21 cellular contexts compared by ENCODE assay signal in the genomic region with DNA sequence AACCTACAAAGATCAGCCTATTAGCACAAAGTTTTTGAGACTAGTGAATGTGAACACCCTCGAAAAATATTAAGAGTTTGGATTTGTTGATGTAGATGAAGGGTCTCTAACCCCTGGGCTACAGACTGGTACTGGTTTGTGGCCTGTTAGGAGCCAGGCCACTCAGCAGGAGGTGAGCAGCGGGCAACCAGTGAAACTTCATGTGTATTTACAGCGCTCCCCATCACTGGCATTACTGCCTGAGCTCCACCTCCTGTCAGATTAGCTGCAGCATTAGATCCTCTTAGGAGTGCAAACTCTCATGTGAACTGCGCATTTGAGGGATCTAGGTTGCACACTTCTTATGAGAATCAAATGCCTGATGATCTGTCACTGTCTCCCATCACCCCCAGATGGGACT. TPM values are rescaled to one million over a fixed set of nuclear protein-coding genes. Genes with fewer than 3 reads are reported as not detected.
DNase-seq lines count a peak whose midpoint lies in the region; ATAC-seq, FAIRE-seq and TF ChIP-seq lines count a peak whose summit lies in the region.
"Had no signal": no experiment of that assay in that cellular context is flagged by ENCODE, and none has a peak within 500 bp of the region (broad histone marks: within the 10 kb centered on the region; RNA-seq: fewer than 3 reads in every experiment).

No MANE protein-coding gene starts in this region.

- no peaks in the 10 kb centered on the region for H3F3A ChIP-seq in neural cell (ENCODE audit: insufficient read depth, low read length, poor library complexity, severe bottlenecking)

- H3K9me3 ChIP-seq in neural cell (ENCODE audit: low read length) (no peaks in the 10 kb centered on the region), kidney (ENCODE audit: control insufficient read depth in 1 of 2, low read length in 2 of 2) (no peaks in the 10 kb centered on the region)
- H3K9me3 ChIP-seq in CD8-positive, alpha-beta memory T cell (ENCODE audit: low read length), result no peaks in the 10 kb centered on the region
- H3K9me3 ChIP-seq: BLaER1 had no signal

- no peaks in the 10 kb centered on the region for H3K9me2 ChIP-seq in neural cell (ENCODE audit: insufficient read depth, low read length)

- no peaks in the 10 kb centered on the region for H3K27me3 ChIP-seq in neural cell (ENCODE audit: insufficient read depth, low read depth, low read length)
- no peaks in the 10 kb centered on the region for H3K27me3 ChIP-seq in CD8-positive, alpha-beta memory T cell (ENCODE audit: insufficient read depth, low read length, poor library complexity, severe bottlenecking)
- H3K27me3 ChIP-seq: BLaER1 had no signal

- POLR2A ChIA-PET in CD8-positive, alpha-beta memory T cell (lab: Charles Lee), result no interaction called here

- CTCF ChIA-PET in CD8-positive, alpha-beta memory T cell (lab: Charles Lee), result no interaction called here

- no peaks in the 10 kb centered on the region for H3K9me3 Mint-ChIP-seq in CD8-positive, alpha-beta memory T cell
- H3K9me3 Mint-ChIP-seq: CD4-positive, CD25-positive, alpha-beta regulatory T cell; CD8-positive, alpha-beta T cell had no signal

- peak overlapping the region; percentile 93 for H3K27ac ChIP-seq in neural cell (ENCODE audit: low read length)
- H3K27ac ChIP-seq in kidney (ENCODE audit: low read depth in 2 of 2, low read length in 2 of 2), result no peak overlapping the region
- no peak overlapping the region for H3K27ac ChIP-seq in CD8-positive, alpha-beta memory T cell (ENCODE audit: low read depth, low read length)
- H3K27ac ChIP-seq: 22Rv1, BLaER1, C4-2B, GM23248 had no signal

- FAIRE-seq in D721Med (lab: Jason Lieb, UNC), result peak; percentile 82
- no peak for FAIRE-seq in kidney (lab: Jason Lieb, UNC)
- FAIRE-seq: A204.1, G401.6, GM19239, H1 had no signal

- no peak for TF ChIP-seq EP300 in neural cell (conservative IDR thresholded peaks at IDR 0.05; ENCODE audit: poor library complexity, severe bottlenecking)

- TF ChIP-seq CTCF in D721Med (IDR thresholded peaks at IDR 0.05; ENCODE audit: insufficient read depth, missing control alignments) (no peak), neural cell (IDR thresholded peaks at IDR 0.05; ENCODE audit: poor library complexity, severe bottlenecking) (no peak), kidney (IDR thresholded peaks at IDR 0.05; ENCODE audit: borderline replicate concordance, extremely low read depth, insufficient read depth) (no peak)

- H3K4me2 ChIP-seq in neural cell (ENCODE audit: low read length), result no peak overlapping the region
- H3K4me2 ChIP-seq: BLaER1 had no signal

- H4K20me1 ChIP-seq in neural cell (ENCODE audit: insufficient read depth), result no peaks in the 10 kb centered on the region
- H4K20me1 ChIP-seq: BLaER1 had no signal

- TF ChIP-seq RAD21 in neural cell (conservative IDR thresholded peaks at IDR 0.05), result no peak

- H3K36me3 Mint-ChIP-seq in CD8-positive, alpha-beta memory T cell, result no peaks in the 10 kb centered on the region
- H3K36me3 Mint-ChIP-seq: CD4-positive, CD25-positive, alpha-beta regulatory T cell; CD8-positive, alpha-beta T cell had no signal

- peaks cover 0 to 2% of the 10 kb centered on the region in 2 donors for H3K27me3 Mint-ChIP-seq in CD8-positive, alpha-beta memory T cell
- H3K27me3 Mint-ChIP-seq: CD4-positive, CD25-positive, alpha-beta regulatory T cell had no signal

- no peak overlapping the region for H3K27ac Mint-ChIP-seq in CD8-positive, alpha-beta memory T cell
- H3K27ac Mint-ChIP-seq: B cell; CD4-positive, CD25-positive, alpha-beta regulatory T cell; CD8-positive, alpha-beta T cell had no signal

- H3K4me1 ChIP-seq in kidney (ENCODE audit: control insufficient read depth in 1 of 2, insufficient read depth in 1 of 2, low read depth in 1 of 2, low read length in 2 of 2), result no peaks in the 10 kb centered on the region
- no peaks in the 10 kb centered on the region for H3K4me1 ChIP-seq in CD8-positive, alpha-beta memory T cell (ENCODE audit: insufficient read depth, low read length)

- no peaks in the 10 kb centered on the region for H3K36me3 ChIP-seq in neural cell (ENCODE audit: insufficient read depth, low read length)
- H3K36me3 ChIP-seq in kidney (ENCODE audit: control insufficient read depth in 1 of 2, insufficient read depth in 2 of 2, low read length in 2 of 2), result no peaks in the 10 kb centered on the region
- H3K36me3 ChIP-seq in CD8-positive, alpha-beta memory T cell (ENCODE audit: insufficient read depth, low read length), result no peaks in the 10 kb centered on the region
- H3K36me3 ChIP-seq: BLaER1 had no signal

- no peaks in the 10 kb centered on the region for H3K79me2 ChIP-seq in neural cell (replicated peaks; ENCODE audit: insufficient read depth, low read length)

- H3K4me1 Mint-ChIP-seq in CD8-positive, alpha-beta memory T cell, result peaks cover 0 to 7% (median 5%) of the 10 kb centered on the region in 3 donors

- H2AFZ ChIP-seq in neural cell (ENCODE audit: low read depth, low read length), result no peak overlapping the region
- H2AFZ ChIP-seq: GM23248 had no signal

- intact Hi-C loops in kidney (cut with DNase I), result no loop called here

- H3K4me3 Mint-ChIP-seq in CD8-positive, alpha-beta memory T cell, result no peak overlapping the region
- H3K4me3 Mint-ChIP-seq: B cell; CD4-positive, CD25-positive, alpha-beta regulatory T cell; CD8-positive, alpha-beta T cell had no signal

- DNase-seq in D721Med (ENCODE audit: insufficient read length, low spot score), result no peak
- peak; percentile 31 for DNase-seq in NCI-H82 treated with DMSO at 0.1 percent for 48 hours (lab: John Stamatoyannopoulos, UW; ENCODE audit: unreplicated experiment)
- no peak for DNase-seq in kidney
- no peak for DNase-seq in CD8-positive, alpha-beta memory T cell
- DNase-seq: CD4-positive, CD25-positive, alpha-beta regulatory T cell; CD8-positive, alpha-beta T cell; DMS153; DND-41; GM23248; H7; HCEC 1CT had no signal

- H3K9ac ChIP-seq in neural cell (ENCODE audit: low read length) (peak overlapping the region; percentile 55), kidney (ENCODE audit: low read length in 2 of 2) (no peak overlapping the region)
- H3K9ac ChIP-seq: BLaER1, GM23248 had no signal

- ATAC-seq in HG02981 (IDR thresholded peaks at IDR 0.05; ENCODE audit: unreplicated experiment), result no peak
- ATAC-seq: CD8-positive, alpha-beta T cell had no signal

- H3K4me3 ChIP-seq in neural cell (ENCODE audit: low read length) (no peak overlapping the region), kidney (ENCODE audit: low read length in 2 of 2) (no peak overlapping the region)
- H3K4me3 ChIP-seq in CD8-positive, alpha-beta memory T cell (ENCODE audit: low read length), result no peak overlapping the region
- H3K4me3 ChIP-seq: BLaER1, GM23248 had no signal

TF ChIP-seq in neural cell, 6 proteins besides CTCF, POLR2A, EP300 and RAD21:
- TF ChIP-seq EZH2 (IDR thresholded peaks at IDR 0.05; ENCODE audit: borderline replicate concordance, insufficient read depth, low read length, poor library complexity, severe bottlenecking) (no peak), POLR2AphosphoS5 (IDR thresholded peaks at IDR 0.05) (no peak), TAF1 (IDR thresholded peaks at IDR 0.05; ENCODE audit: low read depth) (no peak), MXI1 (conservative IDR thresholded peaks at IDR 0.05; ENCODE audit: poor library complexity, severe bottlenecking) (no peak), SMC3 (conservative IDR thresholded peaks at IDR 0.05; ENCODE audit: poor library complexity) (no peak)
- TF ChIP-seq, protein P1, sequence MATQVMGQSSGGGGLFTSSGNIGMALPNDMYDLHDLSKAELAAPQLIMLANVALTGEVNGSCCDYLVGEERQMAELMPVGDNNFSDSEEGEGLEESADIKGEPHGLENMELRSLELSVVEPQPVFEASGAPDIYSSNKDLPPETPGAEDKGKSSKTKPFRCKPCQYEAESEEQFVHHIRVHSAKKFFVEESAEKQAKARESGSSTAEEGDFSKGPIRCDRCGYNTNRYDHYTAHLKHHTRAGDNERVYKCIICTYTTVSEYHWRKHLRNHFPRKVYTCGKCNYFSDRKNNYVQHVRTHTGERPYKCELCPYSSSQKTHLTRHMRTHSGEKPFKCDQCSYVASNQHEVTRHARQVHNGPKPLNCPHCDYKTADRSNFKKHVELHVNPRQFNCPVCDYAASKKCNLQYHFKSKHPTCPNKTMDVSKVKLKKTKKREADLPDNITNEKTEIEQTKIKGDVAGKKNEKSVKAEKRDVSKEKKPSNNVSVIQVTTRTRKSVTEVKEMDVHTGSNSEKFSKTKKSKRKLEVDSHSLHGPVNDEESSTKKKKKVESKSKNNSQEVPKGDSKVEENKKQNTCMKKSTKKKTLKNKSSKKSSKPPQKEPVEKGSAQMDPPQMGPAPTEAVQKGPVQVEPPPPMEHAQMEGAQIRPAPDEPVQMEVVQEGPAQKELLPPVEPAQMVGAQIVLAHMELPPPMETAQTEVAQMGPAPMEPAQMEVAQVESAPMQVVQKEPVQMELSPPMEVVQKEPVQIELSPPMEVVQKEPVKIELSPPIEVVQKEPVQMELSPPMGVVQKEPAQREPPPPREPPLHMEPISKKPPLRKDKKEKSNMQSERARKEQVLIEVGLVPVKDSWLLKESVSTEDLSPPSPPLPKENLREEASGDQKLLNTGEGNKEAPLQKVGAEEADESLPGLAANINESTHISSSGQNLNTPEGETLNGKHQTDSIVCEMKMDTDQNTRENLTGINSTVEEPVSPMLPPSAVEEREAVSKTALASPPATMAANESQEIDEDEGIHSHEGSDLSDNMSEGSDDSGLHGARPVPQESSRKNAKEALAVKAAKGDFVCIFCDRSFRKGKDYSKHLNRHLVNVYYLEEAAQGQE (IDR thresholded peaks at IDR 0.05; ENCODE audit: borderline replicate concordance), result no peak
TF ChIP-seq in neural cell: peak in this region for 0.

RNA-seq across cellular contexts. Expression of a gene that starts 11.2 kb away (rescaled TPM):
- polyA plus RNA-seq in neural cell (318 and 363 TPM in 2 replicates), kidney (ENCODE audit: insufficient read depth, low read depth, low replicate concordance) (158 TPM)
- 342 and 369 TPM in 2 replicates for polyA minus RNA-seq in neural cell
- total RNA-seq in kidney, result 293 TPM
- total RNA-seq in CD8-positive, alpha-beta memory T cell, result 10 to 100 TPM; 59.8 to 65.0 TPM
- polyA plus RNA-seq in CD8-positive, alpha-beta memory T cell, result 58.7 TPM
